ENCODE assay signal across 1 cellular context in genomic region chr9:137110911-137111787, GRCh38.
TF ChIP-seq lines count a peak whose summit lies in the region.

No MANE protein-coding gene starts in this region.

TF ChIP-seq in HepG2, 621 proteins besides CTCF, POLR2A, EP300 and RAD21 (continued from another document):
- TF ChIP-seq PREB (CRISPR knock-in tag; IDR thresholded peaks at IDR 0.05) (no peak), THRA (CRISPR knock-in tag; IDR thresholded peaks at IDR 0.05; ENCODE audit: borderline replicate concordance) (0 out of 2 replicates have a peak, but pooled peaks have one; percentile 11), ZSCAN31 (CRISPR knock-in tag; IDR thresholded peaks at IDR 0.05; ENCODE audit: low read depth) (0 out of 2 replicates have a peak, but pooled peaks have one; percentile 18), ZNF788 (CRISPR knock-in tag; IDR thresholded peaks at IDR 0.05; ENCODE audit: borderline replicate concordance) (0 out of 2 replicates have a peak, but pooled peaks have one; percentile 8), ZSCAN30 (CRISPR knock-in tag; IDR thresholded peaks at IDR 0.05) (no peak), SP5 (CRISPR knock-in tag; IDR thresholded peaks at IDR 0.05; ENCODE audit: borderline replicate concordance, low read depth) (peak; percentile 25; the same call in 1 of the 2 replicates), SP4 (CRISPR knock-in tag; IDR thresholded peaks at IDR 0.05) (0 out of 2 replicates have a peak, but pooled peaks have one; percentile 35), U2AF1 (optimal IDR thresholded peaks at IDR 0.05; ENCODE audit: low read depth, low read length) (peak; percentile 5), ZBTB38 (CRISPR knock-in tag; IDR thresholded peaks at IDR 0.05) (peak; percentile 12; the same call in 1 of the 2 replicates), NR3C1 (CRISPR knock-in tag; IDR thresholded peaks at IDR 0.05) (no peak), YEATS4 (CRISPR knock-in tag; IDR thresholded peaks at IDR 0.05; ENCODE audit: borderline replicate concordance) (no peak), TOPORS (CRISPR knock-in tag; IDR thresholded peaks at IDR 0.05) (no peak), MED1 (CRISPR knock-in tag; IDR thresholded peaks at IDR 0.05) (peak; percentile 36; the same call in 1 of the 2 replicates), CAMTA2 (CRISPR knock-in tag; IDR thresholded peaks at IDR 0.05; ENCODE audit: borderline replicate concordance) (no peak), NR2C2 (CRISPR knock-in tag; IDR thresholded peaks at IDR 0.05; ENCODE audit: borderline replicate concordance) (peak; percentile 56; the same call in 1 of the 2 replicates), SSRP1 (CRISPR knock-in tag; IDR thresholded peaks at IDR 0.05) (no peak), IRX3 (CRISPR knock-in tag; IDR thresholded peaks at IDR 0.05; ENCODE audit: borderline replicate concordance, low read depth) (no peak), SPEN (CRISPR knock-in tag; IDR thresholded peaks at IDR 0.05; ENCODE audit: low read depth) (peak; percentile 21; the same call in 1 of the 2 replicates), TARDBP (CRISPR knock-in tag; IDR thresholded peaks at IDR 0.05) (peak; percentile 47; the same call in 1 of the 2 replicates), PPARG (CRISPR knock-in tag; conservative IDR thresholded peaks at IDR 0.05) (peak; percentile 85), MAFK (conservative IDR thresholded peaks at IDR 0.05 in 1 of 2, IDR thresholded peaks at IDR 0.05 in 1 of 2; ENCODE audit: low read length in 2 of 2) (no peak), ELF4 (CRISPR knock-in tag; IDR thresholded peaks at IDR 0.05; ENCODE audit: borderline replicate concordance) (no peak), RXRB (CRISPR knock-in tag; IDR thresholded peaks at IDR 0.05; ENCODE audit: borderline replicate concordance) (peak; percentile 62; the same call in 1 of the 2 replicates), SOX6 (IDR thresholded peaks at IDR 0.05) (no peak), SOX6 (CRISPR knock-in tag; IDR thresholded peaks at IDR 0.05) (peak; percentile 45; the same call in 1 of the 2 replicates)
- TF ChIP-seq, protein P1, sequence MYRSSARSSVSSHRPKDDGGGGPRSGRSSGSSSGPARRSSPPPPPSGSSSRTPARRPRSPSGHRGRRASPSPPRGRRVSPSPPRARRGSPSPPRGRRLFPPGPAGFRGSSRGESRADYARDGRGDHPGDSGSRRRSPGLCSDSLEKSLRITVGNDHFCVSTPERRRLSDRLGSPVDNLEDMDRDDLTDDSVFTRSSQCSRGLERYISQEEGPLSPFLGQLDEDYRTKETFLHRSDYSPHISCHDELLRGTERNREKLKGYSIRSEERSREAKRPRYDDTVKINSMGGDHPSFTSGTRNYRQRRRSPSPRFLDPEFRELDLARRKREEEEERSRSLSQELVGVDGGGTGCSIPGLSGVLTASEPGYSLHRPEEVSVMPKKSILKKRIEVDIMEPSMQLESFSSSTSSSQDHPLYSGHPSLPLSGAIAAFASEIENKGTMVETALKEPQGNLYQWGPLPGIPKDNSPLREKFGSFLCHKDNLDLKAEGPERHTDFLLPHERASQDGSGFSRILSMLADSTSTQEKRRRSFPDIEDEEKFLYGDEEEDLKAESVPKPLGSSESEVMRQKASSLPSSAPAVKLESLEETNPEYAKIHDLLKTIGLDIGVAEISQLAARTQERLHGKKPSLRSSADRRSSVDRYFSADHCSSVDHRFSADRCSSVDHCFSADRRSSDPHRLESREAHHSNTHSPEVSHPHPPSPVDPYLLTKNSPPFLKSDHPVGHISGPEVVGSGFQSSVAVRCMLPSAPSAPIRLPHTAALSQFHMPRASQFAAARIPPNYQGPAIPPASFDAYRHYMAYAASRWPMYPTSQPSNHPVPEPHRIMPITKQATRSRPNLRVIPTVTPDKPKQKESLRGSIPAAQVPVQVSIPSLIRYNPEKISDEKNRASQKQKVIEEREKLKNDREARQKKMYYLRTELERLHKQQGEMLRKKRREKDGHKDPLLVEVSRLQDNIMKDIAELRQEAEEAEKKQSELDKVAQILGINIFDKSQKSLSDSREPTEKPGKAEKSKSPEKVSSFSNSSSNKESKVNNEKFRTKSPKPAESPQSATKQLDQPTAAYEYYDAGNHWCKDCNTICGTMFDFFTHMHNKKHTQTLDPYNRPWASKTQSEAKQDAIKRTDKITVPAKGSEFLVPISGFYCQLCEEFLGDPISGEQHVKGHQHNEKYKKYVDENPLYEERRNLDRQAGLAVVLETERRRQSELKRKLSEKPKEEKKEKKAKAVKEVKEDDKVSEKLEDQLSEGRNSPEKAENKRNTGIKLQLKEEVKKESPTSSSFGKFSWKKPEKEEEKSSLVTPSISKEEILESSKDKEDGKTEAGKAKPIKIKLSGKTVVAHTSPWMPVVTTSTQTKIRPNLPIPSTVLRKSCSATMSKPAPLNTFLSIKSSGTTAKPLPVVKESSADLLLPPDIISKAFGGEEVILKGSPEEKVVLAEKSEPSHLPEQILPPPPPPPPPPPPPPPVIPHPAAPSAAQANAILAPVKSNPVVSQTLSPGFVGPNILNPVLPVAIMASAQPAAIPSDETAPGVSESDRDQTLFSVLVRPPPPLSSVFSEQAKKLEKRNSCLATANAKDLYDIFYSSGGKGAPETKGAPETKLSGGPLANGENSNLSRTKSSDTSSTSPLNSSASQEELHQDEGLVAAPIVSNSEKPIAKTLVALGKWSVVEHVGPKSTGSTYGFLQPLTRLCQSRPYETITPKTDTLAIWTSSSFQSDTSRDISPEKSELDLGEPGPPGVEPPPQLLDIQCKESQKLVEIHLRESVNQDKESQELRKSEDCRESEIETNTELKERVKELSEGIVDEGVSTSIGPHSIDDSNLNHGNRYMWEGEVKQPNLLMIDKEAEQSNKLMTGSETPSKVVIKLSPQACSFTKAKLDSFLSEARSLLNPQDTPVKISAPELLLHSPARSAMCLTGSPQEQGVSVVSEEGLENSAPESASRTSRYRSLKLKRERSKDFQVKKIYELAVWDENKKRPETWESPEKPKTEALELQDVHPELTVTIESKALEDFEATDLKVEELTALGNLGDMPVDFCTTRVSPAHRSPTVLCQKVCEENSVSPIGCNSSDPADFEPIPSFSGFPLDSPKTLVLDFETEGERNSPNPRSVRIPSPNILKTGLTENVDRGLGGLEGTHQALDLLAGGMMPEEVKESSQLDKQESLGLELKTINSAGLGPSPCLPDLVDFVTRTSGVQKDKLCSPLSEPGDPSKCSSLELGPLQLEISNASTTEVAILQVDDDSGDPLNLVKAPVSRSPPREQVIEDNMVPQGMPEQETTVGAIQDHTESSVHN (CRISPR knock-in tag; IDR thresholded peaks at IDR 0.05): no peak
- TF ChIP-seq, protein P2, sequence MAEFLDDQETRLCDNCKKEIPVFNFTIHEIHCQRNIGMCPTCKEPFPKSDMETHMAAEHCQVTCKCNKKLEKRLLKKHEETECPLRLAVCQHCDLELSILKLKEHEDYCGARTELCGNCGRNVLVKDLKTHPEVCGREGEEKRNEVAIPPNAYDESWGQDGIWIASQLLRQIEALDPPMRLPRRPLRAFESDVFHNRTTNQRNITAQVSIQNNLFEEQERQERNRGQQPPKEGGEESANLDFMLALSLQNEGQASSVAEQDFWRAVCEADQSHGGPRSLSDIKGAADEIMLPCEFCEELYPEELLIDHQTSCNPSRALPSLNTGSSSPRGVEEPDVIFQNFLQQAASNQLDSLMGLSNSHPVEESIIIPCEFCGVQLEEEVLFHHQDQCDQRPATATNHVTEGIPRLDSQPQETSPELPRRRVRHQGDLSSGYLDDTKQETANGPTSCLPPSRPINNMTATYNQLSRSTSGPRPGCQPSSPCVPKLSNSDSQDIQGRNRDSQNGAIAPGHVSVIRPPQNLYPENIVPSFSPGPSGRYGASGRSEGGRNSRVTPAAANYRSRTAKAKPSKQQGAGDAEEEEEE (CRISPR knock-in tag; IDR thresholded peaks at IDR 0.05; ENCODE audit: borderline replicate concordance): 0 out of 2 replicates have a peak, but pooled peaks have one; percentile 78
